Comparison of ENCODE assay signal across 8 cellular contexts in the genomic region with DNA sequence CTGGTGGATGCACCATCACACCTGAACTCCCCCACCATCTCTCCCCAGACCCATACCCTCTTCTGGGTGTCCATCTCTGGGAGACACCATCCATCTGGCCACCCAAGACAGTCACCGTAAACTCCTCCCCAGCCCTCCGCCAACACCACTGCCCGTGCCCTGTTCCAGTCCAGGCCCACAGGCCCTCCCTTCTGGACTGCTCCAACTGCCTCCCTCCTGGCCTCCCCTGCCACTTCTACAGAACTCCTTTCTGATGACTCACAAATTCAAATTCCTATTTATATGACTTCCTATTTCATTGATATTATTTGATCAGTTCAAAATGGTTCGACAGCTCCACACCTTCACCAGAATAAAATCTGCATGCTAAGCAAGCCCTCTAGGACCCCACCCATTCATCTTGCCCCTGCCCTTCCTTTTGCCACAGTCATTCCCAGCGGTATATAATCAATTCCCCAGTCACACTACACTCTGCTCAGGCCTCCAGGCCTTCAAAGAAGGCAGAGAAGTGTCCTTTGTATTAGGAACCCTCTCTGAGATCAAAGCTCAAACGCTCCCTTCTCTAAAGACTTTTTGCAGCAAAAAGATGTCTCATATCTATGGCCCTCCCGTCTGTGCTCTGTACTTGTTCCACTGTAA. TPM values are rescaled to one million over a fixed set of nuclear protein-coding genes. Genes with fewer than 3 reads are reported as not detected.
DNase-seq lines count a peak whose midpoint lies in the region; ATAC-seq and TF ChIP-seq lines count a peak whose summit lies in the region.

No MANE protein-coding gene starts in this region.

- no peak for DNase-seq in activated CD4-positive, alpha-beta T cell treated with anti-CD3 and anti-CD28 coated beads for 36 hours
- DNase-seq in activated CD4-positive, alpha-beta T cell treated with anti-CD3 and anti-CD28 coated beads, Interleukin-2, amount 50 U/mL, for 1 hour, result no peak
- no peak for DNase-seq in activated naive CD8-positive, alpha-beta T cell treated with anti-CD3 and anti-CD28 coated beads, Interleukin-2, amount 50 U/mL, for 24 hours
- peak; percentile 63 to 91 for DNase-seq in tibial artery
- DNase-seq in head of caudate nucleus, result no peak
- no peak for DNase-seq in hypothalamus (lab: John Stamatoyannopoulos, UW)

- H3K27ac ChIP-seq in liver (ENCODE audit: low read depth in 1 of 2, low read length in 2 of 2) (peak overlapping the region; percentile 31 to 57), tibial artery (peak overlapping the region; percentile 95)

- H3K4me1 Mint-ChIP-seq in activated CD4-positive, alpha-beta T cell treated with anti-CD3 and anti-CD28 coated beads for 36 hours, result peaks cover 98% of the 10 kb centered on the region
- H3K4me1 Mint-ChIP-seq in activated naive CD8-positive, alpha-beta T cell treated with anti-CD3 and anti-CD28 coated beads, Interleukin-2, amount 50 U/mL, for 24 hours, result peaks cover 100% of the 10 kb centered on the region

- peaks cover 60% of the 10 kb centered on the region for H3K36me3 Mint-ChIP-seq in activated CD4-positive, alpha-beta T cell treated with anti-CD3 and anti-CD28 coated beads for 36 hours (ENCODE audit: low read depth)
- peaks cover 58% of the 10 kb centered on the region for H3K36me3 Mint-ChIP-seq in activated naive CD8-positive, alpha-beta T cell treated with anti-CD3 and anti-CD28 coated beads, Interleukin-2, amount 50 U/mL, for 24 hours (ENCODE audit: low read depth)

- H3K9me3 ChIP-seq in liver (ENCODE audit: control insufficient read depth in 4 of 4, low read length in 3 of 4) (no peaks in the 10 kb centered on the region), tibial artery (no peaks in the 10 kb centered on the region)

- POLR2A ChIA-PET in activated CD4-positive, alpha-beta T cell treated with anti-CD3 and anti-CD28 coated beads for 36 hours (lab: Charles Lee), result interaction anchor here (0.9 to 1.3 kb wide), 3 partner anchors 19 to 30 kb away, joined by 3 to 5 read pairs (median 5); partner anchors contain the start of gene MYH9

- peak overlapping the region; percentile 45 for H3K4me3 Mint-ChIP-seq in activated CD4-positive, alpha-beta T cell treated with anti-CD3 and anti-CD28 coated beads for 36 hours
- peak overlapping the region; percentile 73 for H3K4me3 Mint-ChIP-seq in activated naive CD8-positive, alpha-beta T cell treated with anti-CD3 and anti-CD28 coated beads, Interleukin-2, amount 50 U/mL, for 24 hours

- H3K9me3 Mint-ChIP-seq in activated CD4-positive, alpha-beta T cell treated with anti-CD3 and anti-CD28 coated beads for 36 hours (ENCODE audit: low read depth), result no peaks in the 10 kb centered on the region
- H3K9me3 Mint-ChIP-seq in activated naive CD8-positive, alpha-beta T cell treated with anti-CD3 and anti-CD28 coated beads, Interleukin-2, amount 50 U/mL, for 24 hours, result no peaks in the 10 kb centered on the region

- intact Hi-C loops in activated CD4-positive, alpha-beta T cell treated with anti-CD3 and anti-CD28 coated beads for 36 hours (cut with DNase I, micrococcal nuclease), result no loop called here
- intact Hi-C loops in tibial artery (cut with DNase I; ENCODE audit: low total_unique reads), result no loop called here
- intact Hi-C loops in head of caudate nucleus (cut with DNase I), result no loop called here

- no peak overlapping the region for H3K9ac ChIP-seq in liver (ENCODE audit: low read depth in 1 of 2, low read length in 2 of 2)

- peak overlapping the region; percentile 96 for H3K27ac Mint-ChIP-seq in activated CD4-positive, alpha-beta T cell treated with anti-CD3 and anti-CD28 coated beads for 36 hours
- peak overlapping the region; percentile 93 for H3K27ac Mint-ChIP-seq in activated naive CD8-positive, alpha-beta T cell treated with anti-CD3 and anti-CD28 coated beads, Interleukin-2, amount 50 U/mL, for 24 hours

- H3K4me3 ChIP-seq in liver (ENCODE audit: low read depth in 1 of 3, low read length in 3 of 3) (no peak overlapping the region), tibial artery (peak overlapping the region; percentile 41 to 46)

- TF ChIP-seq RAD21 in liver (IDR thresholded peaks at IDR 0.05), result no peak

- H3K4me1 ChIP-seq in liver (ENCODE audit: control insufficient read depth in 4 of 4, insufficient read depth in 4 of 4, low read length in 3 of 4), result peaks cover 24 to 72% (median 57%) of the 10 kb centered on the region in 4 donors
- peaks cover 5 to 98% (median 93%) of the 10 kb centered on the region in 4 donors for H3K4me1 ChIP-seq in tibial artery

- CTCF ChIA-PET in activated CD4-positive, alpha-beta T cell treated with anti-CD3 and anti-CD28 coated beads for 36 hours (lab: Charles Lee), result interaction anchor here (0.7 to 2.7 kb wide), 3 partner anchors 19 to 30 kb away, joined by 4 to 13 read pairs (median 11); no protein-coding TSS in a partner anchor

- H3K27me3 ChIP-seq in liver (ENCODE audit: control insufficient read depth in 4 of 4, insufficient read depth in 4 of 4, low read length in 3 of 4) (no peaks in the 10 kb centered on the region), tibial artery (no peaks in the 10 kb centered on the region)

- no peak for ATAC-seq in activated CD4-positive, alpha-beta T cell treated with anti-CD3 and anti-CD28 coated beads for 36 hours
- ATAC-seq in activated naive CD8-positive, alpha-beta T cell treated with anti-CD3 and anti-CD28 coated beads, Interleukin-2, amount 50 U/mL, for 24 hours, result no peak
- ATAC-seq in HG02759 (IDR thresholded peaks at IDR 0.05; ENCODE audit: unreplicated experiment), result no peak

- H3K36me3 ChIP-seq in liver (ENCODE audit: control insufficient read depth in 4 of 4, insufficient read depth in 3 of 4, low read depth in 1 of 4, low read length in 3 of 4) (no peaks in the 10 kb centered on the region), tibial artery (peaks cover 0 to 6% (median 0%) of the 10 kb centered on the region in 3 donors)

- 77% methylated on average over 7 of the region's 7 CpGs for WGBS in liver

- H3K27me3 Mint-ChIP-seq in activated CD4-positive, alpha-beta T cell treated with anti-CD3 and anti-CD28 coated beads for 36 hours, result no peaks in the 10 kb centered on the region
- H3K27me3 Mint-ChIP-seq in activated naive CD8-positive, alpha-beta T cell treated with anti-CD3 and anti-CD28 coated beads, Interleukin-2, amount 50 U/mL, for 24 hours, result no peaks in the 10 kb centered on the region

- TF ChIP-seq CTCF in liver (IDR thresholded peaks at IDR 0.05; ENCODE audit: low read depth, low read length, missing input control) (no peak), tibial artery (IDR thresholded peaks at IDR 0.05) (no peak)

TF ChIP-seq in liver, 16 proteins besides CTCF, POLR2A, EP300 and RAD21:
- TF ChIP-seq GABPA (IDR thresholded peaks at IDR 0.05 in 1 of 2, conservative IDR thresholded peaks at IDR 0.05 in 1 of 2) (no peak), RXRA (IDR thresholded peaks at IDR 0.05) (no peak), TAF1 (conservative IDR thresholded peaks at IDR 0.05) (no peak), FOXA1 (IDR thresholded peaks at IDR 0.05) (no peak), FOXA2 (IDR thresholded peaks at IDR 0.05) (no peak), EGR1 (IDR thresholded peaks at IDR 0.05; ENCODE audit: low read depth in 2 of 2) (no peak), JUND (IDR thresholded peaks at IDR 0.05) (no peak), NR2F2 (IDR thresholded peaks at IDR 0.05) (no peak), SP1 (IDR thresholded peaks at IDR 0.05) (no peak), HNF4G (IDR thresholded peaks at IDR 0.05) (no peak), YY1 (IDR thresholded peaks at IDR 0.05) (no peak), ATF3 (IDR thresholded peaks at IDR 0.05) (no peak)
- TF ChIP-seq, protein P1, sequence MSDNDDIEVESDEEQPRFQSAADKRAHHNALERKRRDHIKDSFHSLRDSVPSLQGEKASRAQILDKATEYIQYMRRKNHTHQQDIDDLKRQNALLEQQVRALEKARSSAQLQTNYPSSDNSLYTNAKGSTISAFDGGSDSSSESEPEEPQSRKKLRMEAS (IDR thresholded peaks at IDR 0.05), result no peak
- TF ChIP-seq, protein P2, sequence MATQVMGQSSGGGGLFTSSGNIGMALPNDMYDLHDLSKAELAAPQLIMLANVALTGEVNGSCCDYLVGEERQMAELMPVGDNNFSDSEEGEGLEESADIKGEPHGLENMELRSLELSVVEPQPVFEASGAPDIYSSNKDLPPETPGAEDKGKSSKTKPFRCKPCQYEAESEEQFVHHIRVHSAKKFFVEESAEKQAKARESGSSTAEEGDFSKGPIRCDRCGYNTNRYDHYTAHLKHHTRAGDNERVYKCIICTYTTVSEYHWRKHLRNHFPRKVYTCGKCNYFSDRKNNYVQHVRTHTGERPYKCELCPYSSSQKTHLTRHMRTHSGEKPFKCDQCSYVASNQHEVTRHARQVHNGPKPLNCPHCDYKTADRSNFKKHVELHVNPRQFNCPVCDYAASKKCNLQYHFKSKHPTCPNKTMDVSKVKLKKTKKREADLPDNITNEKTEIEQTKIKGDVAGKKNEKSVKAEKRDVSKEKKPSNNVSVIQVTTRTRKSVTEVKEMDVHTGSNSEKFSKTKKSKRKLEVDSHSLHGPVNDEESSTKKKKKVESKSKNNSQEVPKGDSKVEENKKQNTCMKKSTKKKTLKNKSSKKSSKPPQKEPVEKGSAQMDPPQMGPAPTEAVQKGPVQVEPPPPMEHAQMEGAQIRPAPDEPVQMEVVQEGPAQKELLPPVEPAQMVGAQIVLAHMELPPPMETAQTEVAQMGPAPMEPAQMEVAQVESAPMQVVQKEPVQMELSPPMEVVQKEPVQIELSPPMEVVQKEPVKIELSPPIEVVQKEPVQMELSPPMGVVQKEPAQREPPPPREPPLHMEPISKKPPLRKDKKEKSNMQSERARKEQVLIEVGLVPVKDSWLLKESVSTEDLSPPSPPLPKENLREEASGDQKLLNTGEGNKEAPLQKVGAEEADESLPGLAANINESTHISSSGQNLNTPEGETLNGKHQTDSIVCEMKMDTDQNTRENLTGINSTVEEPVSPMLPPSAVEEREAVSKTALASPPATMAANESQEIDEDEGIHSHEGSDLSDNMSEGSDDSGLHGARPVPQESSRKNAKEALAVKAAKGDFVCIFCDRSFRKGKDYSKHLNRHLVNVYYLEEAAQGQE (IDR thresholded peaks at IDR 0.05), result no peak

RNA-seq across cellular contexts. Expression of gene MYH9, which starts 29.1 kb away (rescaled TPM):
- total RNA-seq in activated CD4-positive, alpha-beta T cell treated with anti-CD3 and anti-CD28 coated beads for 36 hours, result 100 to 1,000 TPM; 720 to 773 TPM
- total RNA-seq in liver, result 100 to 1,000 TPM; 123 to 150 TPM
- polyA plus RNA-seq in liver, result 10 to 100 TPM; 32.3 to 74.1 TPM

Comparison
In these comparisons a context has a peak if more than half of its experiments do, and no peak if none do; other contexts are left out.
1. DNase-seq: peak in tibial artery (2 of 2); none in activated CD4-positive, alpha-beta T cell treated with anti-CD3 and anti-CD28 coated beads for 36 hours (single experiment), activated CD4-positive, alpha-beta T cell treated with anti-CD3 and anti-CD28 coated beads, Interleukin-2, amount 50 U/mL, for 1 hour (single experiment), activated naive CD8-positive, alpha-beta T cell treated with anti-CD3 and anti-CD28 coated beads, Interleukin-2, amount 50 U/mL, for 24 hours (single experiment), head of caudate nucleus (0 of 42) and hypothalamus (0 of 51).
2. H3K4me3 ChIP-seq: peak in tibial artery (2 of 2); none in liver (0 of 3).
3. RNA of gene MYH9, which starts 29.1 kb away (total RNA-seq): 720 to 773 TPM in activated CD4-positive, alpha-beta T cell treated with anti-CD3 and anti-CD28 coated beads for 36 hours; 123 to 150 TPM in liver; every median in the first group is over 4 times any median in the second.